ENCODE assay signal across 19 cellular contexts in the genomic region with DNA sequence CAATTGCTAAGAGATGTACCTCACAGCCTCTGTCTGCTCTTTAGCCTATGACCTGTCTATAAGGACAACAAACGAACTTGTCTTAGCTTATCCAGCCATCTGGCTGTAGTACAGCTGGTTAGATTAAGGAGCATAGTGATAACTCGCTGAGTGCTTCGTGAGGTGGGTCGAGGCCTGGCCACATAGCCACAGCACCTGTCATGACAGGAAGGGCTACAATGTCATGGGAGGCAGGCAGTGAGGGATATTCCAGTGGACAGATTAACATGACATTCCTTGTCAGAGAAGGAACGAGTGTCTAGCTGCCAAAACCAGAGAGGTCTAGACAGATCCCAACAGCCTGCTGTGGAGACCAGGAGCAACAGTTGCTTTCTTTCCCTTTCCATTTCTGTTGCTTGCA.
DNase-seq lines count a peak whose midpoint lies in the region; ATAC-seq, FAIRE-seq and TF ChIP-seq lines count a peak whose summit lies in the region.
"Had no signal": no experiment of that assay in that cellular context is flagged by ENCODE, and none has a peak within 500 bp of the region (broad histone marks: within the 10 kb centered on the region; RNA-seq: fewer than 3 reads in every experiment).

No MANE protein-coding gene starts in this region.

- no peak for ATAC-seq in GM19455 (IDR thresholded peaks at IDR 0.05; ENCODE audit: unreplicated experiment)
- no peak for ATAC-seq in GM19324 (IDR thresholded peaks at IDR 0.05; ENCODE audit: low FRiP score, unreplicated experiment)
- ATAC-seq: GM12878, HCT116, HepG2 had no signal

- CTCF ChIA-PET in HEK293 (lab: Yijun Ruan, JAX), result no interaction called here

- H3K4me3 ChIP-seq in HEK293 (ENCODE audit: low read depth, low read length) (no peak overlapping the region), WERI-Rb-1 (ENCODE audit: low read depth, low read length) (peak overlapping the region; percentile 5; the same call in 1 of the 2 replicates)
- H3K4me3 ChIP-seq: BLaER1, GM12878 had no signal

- H3K27ac ChIP-seq in HEK293 (ENCODE audit: extremely low read depth, low read depth, low read length) (no peak overlapping the region), WERI-Rb-1 (peak overlapping the region; percentile 43)
- H3K27ac ChIP-seq: BLaER1 had no signal

- H3K4me1 ChIP-seq in HEK293 (ENCODE audit: control insufficient read depth, insufficient read depth, low read length), result no peaks in the 10 kb centered on the region
- H3K4me1 ChIP-seq: BLaER1 had no signal

- peak; percentile 79 for FAIRE-seq in urothelium cell line (lab: Jason Lieb, UNC)
- FAIRE-seq: GM12878, GM19239, HepG2 had no signal

- H3K36me3 ChIP-seq in HEK293 (ENCODE audit: control insufficient read depth in 2 of 2, insufficient read depth in 1 of 2, low read length in 2 of 2) (no peaks in the 10 kb centered on the region), WERI-Rb-1 (no peaks in the 10 kb centered on the region)
- H3K36me3 ChIP-seq: BLaER1 had no signal

- H3K9me3 ChIP-seq in HEK293 (ENCODE audit: control insufficient read depth, insufficient read depth, low read depth, low read length) (no peaks in the 10 kb centered on the region), WERI-Rb-1 (ENCODE audit: severe bottlenecking) (no peaks in the 10 kb centered on the region)
- H3K9me3 ChIP-seq: BLaER1 had no signal

- TF ChIP-seq CTCF in HEK293 (tag by site-specific recombination; IDR thresholded peaks at IDR 0.05) (no peak), WERI-Rb-1 (IDR thresholded peaks at IDR 0.05; ENCODE audit: low read depth, low read length) (no peak)

- no peaks in the 10 kb centered on the region for H3K27me3 ChIP-seq in WERI-Rb-1 (ENCODE audit: insufficient read depth, low read depth, severe bottlenecking)
- H3K27me3 ChIP-seq: BLaER1 had no signal

- POLR2A ChIA-PET in HEK293 (lab: Yijun Ruan, JAX), result no interaction called here

- DNase-seq in NCI-H524 treated with DMSO at 0.1 percent for 48 hours (lab: John Stamatoyannopoulos, UW) (peak; percentile 79), WERI-Rb-1 (peak; percentile 91), urothelium cell line (ENCODE audit: low spot score) (no peak), RPMI8226 (no peak)
- DNase-seq: 8988T; CD4-positive, alpha-beta memory T cell; DMS53; DND-41; EL; GOT3; H7 had no signal

TF ChIP-seq in HEK293, 187 proteins besides CTCF, POLR2A, EP300 and RAD21:
- TF ChIP-seq PRDM10 (tag by site-specific recombination; IDR thresholded peaks at IDR 0.05) (no peak), SCRT2 (tag by site-specific recombination; IDR thresholded peaks at IDR 0.05) (0 out of 2 replicates have a peak, but pooled peaks have one; percentile 23)
TF ChIP-seq in HEK293: peak in this region for 1.

Comparison
In these comparisons a context has a peak if more than half of its experiments do, and no peak if none do; other contexts are left out.
1. DNase-seq: peak in NCI-H524 treated with DMSO at 0.1 percent for 48 hours (single experiment) and WERI-Rb-1 (single experiment); none in urothelium cell line (single experiment) and RPMI8226 (single experiment).